ENCODE assay signal across 24 cellular contexts in the genomic region with DNA sequence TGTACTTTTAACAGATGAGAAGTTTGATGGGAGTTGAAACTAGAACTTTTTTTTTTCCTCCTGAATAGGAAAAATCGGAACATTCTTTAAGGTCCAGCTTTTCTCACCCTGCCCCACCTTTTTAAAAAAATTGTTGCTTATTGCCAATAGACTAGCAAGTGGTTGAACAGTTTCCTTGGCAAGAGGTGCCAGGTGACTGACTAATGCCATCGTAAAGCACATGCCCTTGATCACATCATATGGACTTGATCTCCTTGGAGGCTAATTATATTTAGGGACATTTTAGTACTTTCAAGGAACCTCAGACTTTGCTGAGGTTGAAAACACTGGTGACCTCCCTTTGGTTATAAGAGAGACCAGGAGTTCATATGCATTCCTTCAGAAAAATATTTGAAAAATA. TPM values are rescaled to one million over a fixed set of nuclear protein-coding genes. Genes with fewer than 3 reads are reported as not detected.
A peak's percentile ranks its signal among the peaks of the same experiment; 100 is the strongest.
DNase-seq lines count a peak whose midpoint lies in the region; ATAC-seq, FAIRE-seq and TF ChIP-seq lines count a peak whose summit lies in the region.
"Had no signal": no experiment of that assay in that cellular context is flagged by ENCODE, and none has a peak within 500 bp of the region (broad histone marks: within the 10 kb centered on the region; RNA-seq: fewer than 3 reads in every experiment).

No MANE protein-coding gene starts in this region.

- H2BK120ac ChIP-seq in H9 (ENCODE audit: low read depth, low read length, poor library complexity, severe bottlenecking): no peak overlapping the region

- H3K79me2 ChIP-seq in H9 (ENCODE audit: insufficient read depth, low read length): no peaks in the 10 kb centered on the region; the same call in 1 of the 2 replicates

- H3K56ac ChIP-seq in H9 (ENCODE audit: insufficient read length, low read depth, low read length): no peak overlapping the region

- H3T11ph ChIP-seq in H9 (ENCODE audit: low read length): no peak overlapping the region

- peaks cover 3% of the 10 kb centered on the region; the same call in 1 of the 2 replicates for H3K4me1 ChIP-seq in H9 (ENCODE audit: insufficient read depth, low read length)
- H3K4me1 ChIP-seq in mucosa of descending colon (ENCODE audit: low read depth): peaks cover 17% of the 10 kb centered on the region
- H3K4me1 ChIP-seq in small intestine (ENCODE audit: control insufficient read depth in 2 of 2, insufficient read depth in 1 of 2, low read depth in 1 of 2, low read length in 1 of 2): no peaks in the 10 kb centered on the region
- H3K4me1 ChIP-seq: Caco-2 had no signal

- no peak overlapping the region for H3K4me3 Mint-ChIP-seq in H9
- no peak overlapping the region for H3K4me3 Mint-ChIP-seq in WTC11
- H3K4me3 Mint-ChIP-seq in activated CD4-positive, alpha-beta T cell treated with anti-CD3 and anti-CD28 coated beads, Interleukin-2, amount 10 ng/mL, durations not matched to agents 7 days and 5 days: no peak overlapping the region
- H3K4me3 Mint-ChIP-seq: B cell; CD8-positive, alpha-beta T cell had no signal

- DNase-seq in H9 (no peak), WTC11 (ENCODE audit: low spot score) (no peak), mucosa of descending colon (no peak), small intestine (peak; percentile 22), KG1 (lab: John Stamatoyannopoulos, UW) (no peak), DMS153 treated with DMSO at 0.1 percent for 48 hours (lab: John Stamatoyannopoulos, UW; ENCODE audit: unreplicated experiment) (no peak)
- no peak for DNase-seq in activated CD4-positive, alpha-beta T cell treated with anti-CD3 and anti-CD28 coated beads, Interleukin-2, amount 10 ng/mL, durations not matched to agents 7 days and 5 days
- DNase-seq: 8988T; ACHN; Caco-2; Calu3; CD4-positive, alpha-beta T cell; CD8-positive, alpha-beta T cell; DMS53; DMS79; DND-41; EL; GDM1 had no signal

- H3K4me1 Mint-ChIP-seq in H9: peaks cover 18 to 29% of the 10 kb centered on the region in 2 experiments
- peaks cover 17% of the 10 kb centered on the region for H3K4me1 Mint-ChIP-seq in WTC11
- H3K4me1 Mint-ChIP-seq in activated CD4-positive, alpha-beta T cell treated with anti-CD3 and anti-CD28 coated beads, Interleukin-2, amount 10 ng/mL, durations not matched to agents 7 days and 5 days: peaks cover 16% of the 10 kb centered on the region

- no peak overlapping the region for H3K18ac ChIP-seq in H9 (ENCODE audit: insufficient read length, low read depth, low read length)

- H3K14ac ChIP-seq in H9 (ENCODE audit: insufficient read depth, low read length): no peak overlapping the region

- H2AK5ac ChIP-seq in H9 (ENCODE audit: insufficient read length, low read length): no peak overlapping the region

- H3K36me3 ChIP-seq in mucosa of descending colon (ENCODE audit: low read depth) (no peaks in the 10 kb centered on the region), small intestine (ENCODE audit: control insufficient read depth in 2 of 2, insufficient read depth in 2 of 2, low read length in 2 of 2) (no peaks in the 10 kb centered on the region)

- H3K4me2 ChIP-seq in H9 (ENCODE audit: insufficient read depth, insufficient read length, low read length): no peak overlapping the region
- H3K4me2 ChIP-seq: BLaER1 treated with 17β-estradiol and CSF1 and Interleukin-3, amounts not matched to agents 10 nM and 100 nM had no signal

- H3K36me3 Mint-ChIP-seq in H9 (ENCODE audit: insufficient read depth in 1 of 3, low read depth in 3 of 3) (peaks cover 18 to 30% (median 21%) of the 10 kb centered on the region in 3 experiments), WTC11 (peaks cover 33% of the 10 kb centered on the region)
- H3K36me3 Mint-ChIP-seq in activated CD4-positive, alpha-beta T cell treated with anti-CD3 and anti-CD28 coated beads, Interleukin-2, amount 10 ng/mL, durations not matched to agents 7 days and 5 days (ENCODE audit: low read depth): peaks cover 3% of the 10 kb centered on the region

- no peaks in the 10 kb centered on the region for H3K79me1 ChIP-seq in H9 (ENCODE audit: insufficient read depth, low read depth, low read length, poor library complexity, severe bottlenecking)

- H3K9me3 ChIP-seq in H9 (ENCODE audit: control insufficient read depth, low read depth, low read length): no peaks in the 10 kb centered on the region
- no peaks in the 10 kb centered on the region for H3K9me3 ChIP-seq in mucosa of descending colon
- no peaks in the 10 kb centered on the region for H3K9me3 ChIP-seq in small intestine (ENCODE audit: control insufficient read depth, low read depth)
- H3K9me3 ChIP-seq: Caco-2 had no signal

- ATAC-seq in WTC11: no peak
- peak; percentile 66 for ATAC-seq in mucosa of descending colon
- no peak for ATAC-seq in GM21717 (IDR thresholded peaks at IDR 0.05; ENCODE audit: unreplicated experiment)
- ATAC-seq: CD8-positive, alpha-beta T cell; GM12878 had no signal

- no peak overlapping the region for H3K23ac ChIP-seq in H9 (ENCODE audit: insufficient read length, low read depth, low read length)

- no CpG with 5 or more reads among the region's 2 CpGs for WGBS in H9 (ENCODE audit: extremely low coverage, insufficient read length, low lambda C conversion rate)
- WGBS in small intestine, 3 donors: 49 to 87% (median 59%) methylated on average over 2 of the region's 2 CpGs

- no peaks in the 10 kb centered on the region for H3K27me3 Mint-ChIP-seq in H9 (ENCODE audit: low read depth)
- no peaks in the 10 kb centered on the region for H3K27me3 Mint-ChIP-seq in WTC11 (ENCODE audit: low read depth)
- H3K27me3 Mint-ChIP-seq in activated CD4-positive, alpha-beta T cell treated with anti-CD3 and anti-CD28 coated beads, Interleukin-2, amount 10 ng/mL, durations not matched to agents 7 days and 5 days: no peaks in the 10 kb centered on the region
- H3K27me3 Mint-ChIP-seq: B cell; CD4-positive, alpha-beta T cell had no signal

- no peak overlapping the region for H4K8ac ChIP-seq in H9 (replicated peaks; ENCODE audit: insufficient read length, low read depth, low read length)

- H3K27me3 ChIP-seq in H9 (ENCODE audit: insufficient read depth, low read length) (no peaks in the 10 kb centered on the region), small intestine (ENCODE audit: control insufficient read depth in 2 of 2, insufficient read depth in 2 of 2, low read length in 2 of 2) (no peaks in the 10 kb centered on the region)
- H3K27me3 ChIP-seq: BLaER1 treated with 17β-estradiol and CSF1 and Interleukin-3, amounts not matched to agents 10 nM and 100 nM had no signal

- CTCF ChIA-PET in WTC11 (lab: Charles Lee): no interaction called here
- CTCF ChIA-PET in activated CD4-positive, alpha-beta T cell treated with anti-CD3 and anti-CD28 coated beads, Interleukin-2, amount 10 ng/mL, durations not matched to agents 7 days and 5 days (lab: Charles Lee): interaction anchor here (0.6 kb wide), 1 partner anchor 9 kb away, joined by 5 read pairs; no protein-coding TSS in a partner anchor

- H3K4me3 ChIP-seq in mucosa of descending colon: no peak overlapping the region
- no peak overlapping the region for H3K4me3 ChIP-seq in small intestine (ENCODE audit: low read depth in 1 of 2, low read length in 2 of 2)
- H3K4me3 ChIP-seq: BLaER1 treated with 17β-estradiol and CSF1 and Interleukin-3, amounts not matched to agents 10 nM and 100 nM; GM12878 had no signal

- no peak overlapping the region for H4K91ac ChIP-seq in H9 (ENCODE audit: insufficient read length, low read depth, low read length)

- H3K23me2 ChIP-seq in H9 (ENCODE audit: insufficient read length, low read depth, low read length, poor library complexity, severe bottlenecking): no peaks in the 10 kb centered on the region

- H3K27ac ChIP-seq in H9 (ENCODE audit: insufficient read length, low read depth, low read length) (no peak overlapping the region), small intestine (ENCODE audit: low read depth in 1 of 2, low read length in 1 of 2) (no peak overlapping the region)
- H3K27ac ChIP-seq: BLaER1 treated with 17β-estradiol and CSF1 and Interleukin-3, amounts not matched to agents 10 nM and 100 nM had no signal

- no peak overlapping the region for H2BK20ac ChIP-seq in H9 (ENCODE audit: low read depth, low read length, poor library complexity, severe bottlenecking)

- intact Hi-C loops in mucosa of descending colon (cut with DNase I, micrococcal nuclease): no loop called here

- no peaks in the 10 kb centered on the region for H4K20me1 ChIP-seq in H9 (ENCODE audit: control insufficient read depth, insufficient read depth, insufficient read length)

- H4K5ac ChIP-seq in H9 (ENCODE audit: insufficient read length, low read depth, low read length): no peak overlapping the region

- H3K27ac Mint-ChIP-seq in H9 (peak overlapping the region; percentile 34 to 95 (median 56); a peak in 3 of 7 replicates), WTC11 (peak overlapping the region; percentile 38; the same call in 1 of the 2 replicates)
- no peak overlapping the region for H3K27ac Mint-ChIP-seq in activated CD4-positive, alpha-beta T cell treated with anti-CD3 and anti-CD28 coated beads, Interleukin-2, amount 10 ng/mL, durations not matched to agents 7 days and 5 days
- H3K27ac Mint-ChIP-seq: B cell; CD4-positive, alpha-beta T cell; CD8-positive, alpha-beta T cell had no signal

- H2BK15ac ChIP-seq in H9 (ENCODE audit: low read depth, low read length): no peak overlapping the region

- H2BK12ac ChIP-seq in H9 (ENCODE audit: insufficient read length, low read depth, low read length): no peak overlapping the region

- TF ChIP-seq CTCF in H9 (conservative IDR thresholded peaks at IDR 0.05) (no peak), WTC11 (IDR thresholded peaks at IDR 0.05) (no peak), mucosa of descending colon (IDR thresholded peaks at IDR 0.05) (no peak)

- H3K9me3 Mint-ChIP-seq in H9 (peaks cover 15 to 27% of the 10 kb centered on the region in 2 experiments; a peak in 4 of 5 replicates), WTC11 (peaks cover 26% of the 10 kb centered on the region)
- H3K9me3 Mint-ChIP-seq in activated CD4-positive, alpha-beta T cell treated with anti-CD3 and anti-CD28 coated beads, Interleukin-2, amount 10 ng/mL, durations not matched to agents 7 days and 5 days: peaks cover 15% of the 10 kb centered on the region

- no peak overlapping the region for H3K4ac ChIP-seq in H9 (ENCODE audit: low read depth, low read length)

- no peak for FAIRE-seq in small intestine (lab: Jason Lieb, UNC)
- FAIRE-seq: A204.1, D721Med had no signal

- H2BK5ac ChIP-seq in H9 (ENCODE audit: insufficient read length, low read length): no peak overlapping the region

- POLR2A ChIA-PET in WTC11 (lab: Charles Lee): no interaction called here
- POLR2A ChIA-PET in activated CD4-positive, alpha-beta T cell treated with anti-CD3 and anti-CD28 coated beads, Interleukin-2, amount 10 ng/mL, durations not matched to agents 7 days and 5 days (lab: Charles Lee): no interaction called here

- H3K9ac ChIP-seq in H9 (ENCODE audit: extremely low read depth, insufficient read length, low read length): no peak overlapping the region
- H3K9ac ChIP-seq: BLaER1 treated with 17β-estradiol and CSF1 and Interleukin-3, amounts not matched to agents 10 nM and 100 nM had no signal

- no peak overlapping the region for H2AFZ ChIP-seq in H9 (ENCODE audit: low read length)

RNA-seq across cellular contexts. Expression of a gene that starts 57.6 kb away (rescaled TPM):
- 18.9 and 19.8 TPM in 2 replicates for total RNA-seq in H9 (2021)
- 17.0 to 19.5 TPM (median 19.2 TPM) in 3 replicates for total RNA-seq in WTC11 (2021)
- 10 to 100 TPM; 47.7 to 59.8 (median 54.4) TPM for total RNA-seq in mucosa of descending colon
- 10 to 100 TPM in 2 of 3 donors, 1 to 10 TPM in 1; 9.2 to 14.8 (median 11.5) TPM for polyA plus RNA-seq in small intestine
- 10 to 100 TPM; 24.3 to 27.9 TPM for total RNA-seq in activated CD4-positive, alpha-beta T cell treated with anti-CD3 and anti-CD28 coated beads, Interleukin-2, amount 10 ng/mL, durations not matched to agents 7 days and 5 days
